ENCODE assay signal across 9 cellular contexts in genomic region chr5:10724799-10725507, GRCh38.
DNase-seq lines count a peak whose midpoint lies in the region; ATAC-seq, FAIRE-seq and TF ChIP-seq lines count a peak whose summit lies in the region.
"Had no signal": no experiment of that assay in that cellular context is flagged by ENCODE, and none has a peak within 500 bp of the region (broad histone marks: within the 10 kb centered on the region; RNA-seq: fewer than 3 reads in every experiment).

No MANE protein-coding gene starts in this region.

- H3K27me3 Mint-ChIP-seq in T-helper 2 cell treated with Interferon-gamma antibody and Interleukin-4, amounts not matched to agents 5 μg/mL and 100 μg/mL, for 36 hours (ENCODE audit: low read depth) = no peaks in the 10 kb centered on the region

- no peaks in the 10 kb centered on the region for H3K27me3 ChIP-seq in brain microvascular endothelial cell (replicated peaks)
- no peaks in the 10 kb centered on the region for H3K27me3 ChIP-seq in layer of hippocampus (ENCODE audit: control insufficient read depth, insufficient read depth, low read length)

- H3K27ac ChIP-seq in brain microvascular endothelial cell = peak overlapping the region; percentile 72
- peak overlapping the region; percentile 71 for H3K27ac ChIP-seq in layer of hippocampus (ENCODE audit: low read depth, low read length)

- DNase-seq in DMS53 (lab: John Stamatoyannopoulos, UW) = peak; percentile 45
- DNase-seq in DMS53 treated with DMSO at 0.1 percent for 48 hours (lab: John Stamatoyannopoulos, UW; ENCODE audit: unreplicated experiment) = no peak
- peak; percentile 77 for DNase-seq in brain microvascular endothelial cell
- peak; percentile 88 for DNase-seq in urothelium cell line (ENCODE audit: low spot score)
- no peak for DNase-seq in T-helper 2 cell treated with Interferon-gamma antibody and Interleukin-4, amounts not matched to agents 5 μg/mL and 100 μg/mL, for 36 hours (ENCODE audit: low spot score)

- H3K36me3 ChIP-seq in brain microvascular endothelial cell (replicated peaks) = peaks cover 5% of the 10 kb centered on the region

- TF ChIP-seq POLR2A in GM18505 (IDR thresholded peaks at IDR 0.05; ENCODE audit: borderline replicate concordance, extremely low read depth, insufficient read depth, insufficient read length) = no peak

- H3K4me1 Mint-ChIP-seq in T-helper 2 cell treated with Interferon-gamma antibody and Interleukin-4, amounts not matched to agents 5 μg/mL and 100 μg/mL, for 36 hours (ENCODE audit: low read depth) = peaks cover 13% of the 10 kb centered on the region

- peaks cover 18% of the 10 kb centered on the region for H3K36me3 Mint-ChIP-seq in T-helper 2 cell treated with Interferon-gamma antibody and Interleukin-4, amounts not matched to agents 5 μg/mL and 100 μg/mL, for 36 hours (ENCODE audit: low read depth)

- ATAC-seq in GM18505 (IDR thresholded peaks at IDR 0.05; ENCODE audit: unreplicated experiment) (no peak), HG02763 (IDR thresholded peaks at IDR 0.05; ENCODE audit: unreplicated experiment) (no peak)

- peak; percentile 80 for TF ChIP-seq CTCF in brain microvascular endothelial cell (IDR thresholded peaks at IDR 0.05; ENCODE audit: low read depth, low read length, missing control alignments)

- peak overlapping the region; percentile 29 for H3K4me3 ChIP-seq in brain microvascular endothelial cell (ENCODE audit: low read depth, low read length)

- no peak overlapping the region for H3K4me3 Mint-ChIP-seq in T-helper 2 cell treated with Interferon-gamma antibody and Interleukin-4, amounts not matched to agents 5 μg/mL and 100 μg/mL, for 36 hours

- FAIRE-seq in urothelium cell line (lab: Jason Lieb, UNC) = no peak
- FAIRE-seq: A204.1 had no signal

- no peaks in the 10 kb centered on the region for H3K9me3 Mint-ChIP-seq in T-helper 2 cell treated with Interferon-gamma antibody and Interleukin-4, amounts not matched to agents 5 μg/mL and 100 μg/mL, for 36 hours

- in situ Hi-C loops in brain microvascular endothelial cell (cut with HindIII; ENCODE audit: low pct_ligation_motif_present, low sequenced_read_pairs) = no loop called here

- no peak overlapping the region for H3K27ac Mint-ChIP-seq in T-helper 2 cell treated with Interferon-gamma antibody and Interleukin-4, amounts not matched to agents 5 μg/mL and 100 μg/mL, for 36 hours

Comparison
In these comparisons a context has a peak if more than half of its experiments do, and no peak if none do; other contexts are left out.
1. DNase-seq: peak in DMS53 (single experiment), brain microvascular endothelial cell (single experiment) and urothelium cell line (single experiment); none in DMS53 treated with DMSO at 0.1 percent for 48 hours (single experiment) and T-helper 2 cell treated with Interferon-gamma antibody and Interleukin-4, amounts not matched to agents 5 μg/mL and 100 μg/mL, for 36 hours (single experiment).